In the genomic region with DNA sequence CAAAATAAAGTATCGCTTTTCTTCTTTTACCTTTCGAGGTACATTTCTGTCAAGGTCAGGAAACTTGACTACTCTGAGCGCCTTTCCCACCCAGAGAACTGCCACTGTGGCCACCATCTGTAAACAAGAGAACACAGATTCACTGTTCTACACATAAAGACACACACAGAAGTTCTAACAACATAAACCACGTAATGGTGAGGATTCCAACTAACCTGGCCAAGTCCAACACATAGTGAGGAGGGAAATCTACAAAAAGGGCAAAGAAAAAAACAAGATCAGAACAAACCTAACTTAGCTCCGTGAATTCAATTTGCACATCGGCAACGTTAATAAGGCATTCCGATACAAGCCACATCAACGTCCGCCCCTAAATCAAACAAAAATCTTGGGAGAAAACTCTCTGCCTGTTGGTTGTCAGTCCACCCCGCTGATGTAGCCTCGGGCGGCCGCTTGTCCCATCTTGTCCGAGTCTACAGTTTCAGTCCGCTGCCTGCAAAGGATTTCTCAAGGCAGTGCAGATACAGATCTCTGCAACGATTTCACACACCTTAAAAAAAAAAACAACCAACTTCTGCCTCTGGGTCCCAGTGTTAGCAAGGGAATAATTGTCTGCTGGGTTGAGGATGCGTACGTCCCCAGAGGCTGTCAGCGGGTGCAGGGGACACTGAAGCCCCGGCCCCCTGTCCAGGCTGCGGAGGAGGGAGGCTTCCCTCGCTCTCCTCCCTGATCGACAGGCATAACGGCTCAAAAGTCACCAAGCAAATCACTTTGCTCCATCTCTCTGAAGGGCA, we compare ENCODE assay signal across 8 cellular contexts. TPM values are rescaled to one million over a fixed set of nuclear protein-coding genes. Genes with fewer than 3 reads are reported as not detected.
A peak's percentile ranks its signal among the peaks of the same experiment; 100 is the strongest.
DNase-seq lines count a peak whose midpoint lies in the region; ATAC-seq and TF ChIP-seq lines count a peak whose summit lies in the region.

No MANE protein-coding gene starts in this region.

- peaks cover 17 to 34% of the 10 kb centered on the region in 2 donors for H3K4me1 Mint-ChIP-seq in effector memory CD8-positive, alpha-beta T cell (ENCODE audit: low read depth in 2 of 2)
- peaks cover 21% of the 10 kb centered on the region for H3K4me1 Mint-ChIP-seq in stimulated activated naive CD8-positive, alpha-beta T cell treated with anti-CD3 and anti-CD28 coated beads, Interleukin-15, amount 100 ng/mL, for 72 hours

- DNase-seq in G401 (ENCODE audit: low spot score) (peak; percentile 55), UCSD-AML1 (lab: John Stamatoyannopoulos, UW; ENCODE audit: unreplicated experiment) (peak; percentile 41), lung (ENCODE audit: low spot score) (peak; percentile 31)
- DNase-seq in effector memory CD8-positive, alpha-beta T cell = peak in 2 of 3 experiments; percentile 5 to 48
- peak; percentile 1 to 54 for DNase-seq in stimulated activated naive CD8-positive, alpha-beta T cell treated with anti-CD3 and anti-CD28 coated beads, Interleukin-15, amount 100 ng/mL, for 72 hours

- 6% methylated on average over 25 of the region's 25 CpGs for WGBS in lung, 2 donors

- H3K27me3 Mint-ChIP-seq in effector memory CD8-positive, alpha-beta T cell = no peaks in the 10 kb centered on the region
- no peaks in the 10 kb centered on the region for H3K27me3 Mint-ChIP-seq in stimulated activated naive CD8-positive, alpha-beta T cell treated with anti-CD3 and anti-CD28 coated beads, Interleukin-15, amount 100 ng/mL, for 72 hours

- H3K4me3 ChIP-seq in HUES6 (ENCODE audit: low read depth, low read length) = peak overlapping the region; percentile 68
- peak overlapping the region; percentile 89 for H3K4me3 ChIP-seq in lung

- H3K9me3 ChIP-seq in HUES6 (ENCODE audit: control insufficient read depth, insufficient read depth, low read depth, low read length) (no peaks in the 10 kb centered on the region), lung (ENCODE audit: control insufficient read depth in 2 of 2, insufficient read depth in 1 of 2, low read length in 1 of 2) (no peaks in the 10 kb centered on the region)

- H3K4me3 Mint-ChIP-seq in effector memory CD8-positive, alpha-beta T cell = peak overlapping the region; percentile 85 to 91
- peak overlapping the region; percentile 94 to 95 for H3K4me3 Mint-ChIP-seq in stimulated activated naive CD8-positive, alpha-beta T cell treated with anti-CD3 and anti-CD28 coated beads, Interleukin-15, amount 100 ng/mL, for 72 hours

- ATAC-seq in GM21515 (IDR thresholded peaks at IDR 0.05; ENCODE audit: unreplicated experiment) = peak; percentile 28
- ATAC-seq in effector memory CD8-positive, alpha-beta T cell (replicated peaks) = no peak
- ATAC-seq in lung (ENCODE audit: insufficient read depth, low FRiP score) = peak; percentile 1
- ATAC-seq in stimulated activated naive CD8-positive, alpha-beta T cell treated with anti-CD3 and anti-CD28 coated beads, Interleukin-15, amount 100 ng/mL, for 72 hours = peak; percentile 36
- ATAC-seq in GM18868 (IDR thresholded peaks at IDR 0.05; ENCODE audit: unreplicated experiment) = no peak

- H3K27ac ChIP-seq in HUES6 (ENCODE audit: low read depth, low read length) (no peak overlapping the region), lung (ENCODE audit: low read depth in 1 of 2, low read length in 1 of 2) (peak overlapping the region; percentile 96 to 99)

- peak overlapping the region; percentile 89 for H3K9ac ChIP-seq in HUES6 (ENCODE audit: low read length)

- H3K4me1 ChIP-seq in HUES6 (ENCODE audit: control insufficient read depth, insufficient read depth, low read length) = 0 out of 2 replicates have a peak, but pooled peaks cover 8% of the 10 kb centered on the region
- H3K4me1 ChIP-seq in lung (ENCODE audit: control insufficient read depth in 2 of 2, insufficient read depth in 2 of 2, low read length in 2 of 2) = peaks cover 0 to 10% of the 10 kb centered on the region in 2 donors

- no peaks in the 10 kb centered on the region for H3K9me3 Mint-ChIP-seq in effector memory CD8-positive, alpha-beta T cell
- H3K9me3 Mint-ChIP-seq in stimulated activated naive CD8-positive, alpha-beta T cell treated with anti-CD3 and anti-CD28 coated beads, Interleukin-15, amount 100 ng/mL, for 72 hours = no peaks in the 10 kb centered on the region

- 0 out of 2 replicates have a peak, but pooled peaks cover 7% of the 10 kb centered on the region for H3K36me3 ChIP-seq in HUES6 (ENCODE audit: control insufficient read depth, insufficient read depth, low read length)
- peaks cover 3 to 4% of the 10 kb centered on the region in 2 donors for H3K36me3 ChIP-seq in lung (ENCODE audit: control insufficient read depth in 2 of 2, insufficient read depth in 2 of 2, low read length in 2 of 2)

- TF ChIP-seq CTCF in lung (IDR thresholded peaks at IDR 0.05; ENCODE audit: control extremely low read depth, extremely low read depth) = no peak

- 0 out of 2 replicates have a peak, but pooled peaks cover 3% of the 10 kb centered on the region for H3K27me3 ChIP-seq in HUES6 (ENCODE audit: control insufficient read depth, insufficient read depth, low read length)
- H3K27me3 ChIP-seq in lung (ENCODE audit: control insufficient read depth, insufficient read depth) = no peaks in the 10 kb centered on the region

- in situ Hi-C loops in G401 (cut with HindIII; ENCODE audit: low sequenced_read_pairs) = no loop called here

- peaks cover 44% of the 10 kb centered on the region for H3K36me3 Mint-ChIP-seq in effector memory CD8-positive, alpha-beta T cell (ENCODE audit: insufficient read depth)

- H3K27ac Mint-ChIP-seq in effector memory CD8-positive, alpha-beta T cell = peak overlapping the region; percentile 94 to 96
- peak overlapping the region; percentile 39 to 93 for H3K27ac Mint-ChIP-seq in stimulated activated naive CD8-positive, alpha-beta T cell treated with anti-CD3 and anti-CD28 coated beads, Interleukin-15, amount 100 ng/mL, for 72 hours

RNA-seq across cellular contexts. Expression of a gene that starts 1.0 kb away (rescaled TPM):
- total RNA-seq in G401 (2014; rRNA removed; shearing (Covaris generic)) = 2.5 and 4.7 TPM in 2 replicates
- 10 to 100 TPM in 1 of 2 donors, 1 to 10 TPM in 1; 8.0 to 13.2 TPM for total RNA-seq in lung
- polyA plus RNA-seq in lung = 1 to 10 TPM; 1.5 to 3.4 TPM

Comparison
In these comparisons a context has a peak if more than half of its experiments do, and no peak if none do; other contexts are left out.
1. ATAC-seq: peak in GM21515 (single experiment), lung (single experiment) and stimulated activated naive CD8-positive, alpha-beta T cell treated with anti-CD3 and anti-CD28 coated beads, Interleukin-15, amount 100 ng/mL, for 72 hours (single experiment); none in effector memory CD8-positive, alpha-beta T cell (single experiment) and GM18868 (single experiment).
2. Peak in every context shown above with its lines, with median percentiles within 50 percentile points of each other: DNase-seq.